ENCODE assay signal across 14 cellular contexts in the genomic region with DNA sequence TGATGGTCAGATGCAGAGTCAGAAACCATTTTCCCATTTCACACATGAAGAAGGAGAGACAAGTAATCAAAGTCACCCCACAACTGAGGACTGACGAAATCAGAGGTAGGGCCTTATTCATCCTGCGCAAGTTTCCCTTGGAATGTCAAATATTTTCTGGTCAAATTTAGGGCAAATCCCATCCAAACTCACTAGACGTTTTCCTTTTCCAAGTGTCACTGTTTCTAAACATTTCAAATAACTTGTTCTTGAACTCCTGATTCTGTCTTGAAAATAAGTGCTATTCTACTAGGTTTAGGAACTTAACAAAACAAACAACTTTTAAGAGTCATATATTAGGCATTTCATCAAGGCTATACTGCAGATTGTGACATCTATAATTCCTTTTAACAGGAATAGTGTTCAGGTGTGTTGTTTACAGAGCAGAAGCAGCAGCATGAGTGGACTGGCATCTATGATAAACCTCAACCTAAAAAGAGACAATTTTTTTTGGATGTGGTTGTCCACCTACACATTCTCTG. TPM values are rescaled to one million over a fixed set of nuclear protein-coding genes. Genes with fewer than 3 reads are reported as not detected.
A peak's percentile ranks its signal among the peaks of the same experiment; 100 is the strongest.
DNase-seq lines count a peak whose midpoint lies in the region; ATAC-seq and TF ChIP-seq lines count a peak whose summit lies in the region.
"Had no signal": no experiment of that assay in that cellular context is flagged by ENCODE, and none has a peak within 500 bp of the region (broad histone marks: within the 10 kb centered on the region; RNA-seq: fewer than 3 reads in every experiment).

No MANE protein-coding gene starts in this region.

- no peaks in the 10 kb centered on the region for H3K27me3 Mint-ChIP-seq in MCF 10A (ENCODE audit: insufficient read depth, unreplicated experiment)
- H3K27me3 Mint-ChIP-seq: dendritic cell treated with granulocyte-macrophage colony-stimulating factor and Interleukin-4, amounts not matched to agents 40 ng/mL and 50 ng/mL, for 4 days had no signal

- H3K27ac ChIP-seq in breast epithelium (no peak overlapping the region), subcutaneous abdominal adipose tissue (ENCODE audit: low read depth, low read length) (peak overlapping the region; percentile 71)
- H3K27ac ChIP-seq: HL-60, right atrium auricular region, tibial nerve had no signal

- H3K4me1 ChIP-seq in breast epithelium (no peaks in the 10 kb centered on the region), subcutaneous abdominal adipose tissue (ENCODE audit: control insufficient read depth in 5 of 5, insufficient read depth in 5 of 5, low read length in 5 of 5) (peaks cover 3 to 22% (median 10%) of the 10 kb centered on the region in 5 donors)

- peaks cover 22% of the 10 kb centered on the region for H3K4me1 Mint-ChIP-seq in MCF 10A (ENCODE audit: insufficient read depth, unreplicated experiment)

- peak overlapping the region in 1 of 5 donors; percentile 40 for H3K9ac ChIP-seq in subcutaneous abdominal adipose tissue (ENCODE audit: low read length in 5 of 5)

- H3K36me3 Mint-ChIP-seq in MCF 10A (ENCODE audit: insufficient read depth, unreplicated experiment), result peaks cover 5% of the 10 kb centered on the region

- H3K27ac Mint-ChIP-seq in MCF 10A (ENCODE audit: low read depth, unreplicated experiment), result peak overlapping the region; percentile 82
- H3K27ac Mint-ChIP-seq: dendritic cell treated with granulocyte-macrophage colony-stimulating factor and Interleukin-4, amounts not matched to agents 40 ng/mL and 50 ng/mL, for 4 days had no signal

- POLR2A ChIA-PET in MCF 10A (lab: Yijun Ruan, JAX), result interaction anchor here (1.1 to 1.5 kb wide), 3 partner anchors 10 to 66 kb away, joined by 3 to 4 read pairs (median 4); partner anchors contain the start of gene SUMF1

- no peak for TF ChIP-seq POLR2A in breast epithelium (IDR thresholded peaks at IDR 0.05)

- intact Hi-C loops in MCF 10A (cut with micrococcal nuclease), result loop anchor here (5.0 kb wide), 1 partner anchor 156 kb away; no protein-coding TSS in a partner anchor
- intact Hi-C loops in breast epithelium (cut with DNase I; ENCODE audit: low total_unique reads), result no loop called here

- no peaks in the 10 kb centered on the region for H3K9me3 Mint-ChIP-seq in MCF 10A (ENCODE audit: unreplicated experiment)

- H3K36me3 ChIP-seq in breast epithelium, result no peaks in the 10 kb centered on the region
- peaks cover 0 to under 1% (median 0%) of the 10 kb centered on the region in 5 donors for H3K36me3 ChIP-seq in subcutaneous abdominal adipose tissue (ENCODE audit: control insufficient read depth in 5 of 5, insufficient read depth in 5 of 5, low read length in 5 of 5)
- H3K36me3 ChIP-seq: right atrium auricular region had no signal

- H3K4me3 Mint-ChIP-seq in MCF 10A (ENCODE audit: unreplicated experiment), result no peak overlapping the region
- H3K4me3 Mint-ChIP-seq: dendritic cell treated with granulocyte-macrophage colony-stimulating factor and Interleukin-4, amounts not matched to agents 40 ng/mL and 50 ng/mL, for 4 days had no signal

- DNase-seq in MCF 10A (ENCODE audit: unreplicated experiment), result no peak
- DNase-seq in breast epithelium (ENCODE audit: low spot score in 2 of 2), result no peak
- DNase-seq in T1000 (lab: John Stamatoyannopoulos, UW), result peak; percentile 2
- DNase-seq in fibroblast of pulmonary artery (ENCODE audit: low read depth), result peak; percentile 30
- no peak for DNase-seq in islet precursor cell
- DNase-seq in GDM1 (lab: John Stamatoyannopoulos, UW), result no peak
- DNase-seq: activated effector memory CD4-positive, alpha-beta T cell treated with Interleukin-2 at 50 U/mL for 16 hours; NCI-H510A had no signal

- H3K9me3 ChIP-seq in breast epithelium (peaks cover 0 to 2% of the 10 kb centered on the region in 2 donors), subcutaneous abdominal adipose tissue (ENCODE audit: control insufficient read depth in 5 of 5, low read length in 5 of 5) (peaks cover 0 to 3% (median 0%) of the 10 kb centered on the region in 5 donors)
- H3K9me3 ChIP-seq: right atrium auricular region, tibial nerve had no signal

- H3K4me3 ChIP-seq in breast epithelium, result no peak overlapping the region
- no peak overlapping the region for H3K4me3 ChIP-seq in fibroblast of pulmonary artery (replicated peaks; ENCODE audit: low read depth, low read length)
- H3K4me3 ChIP-seq in subcutaneous abdominal adipose tissue (ENCODE audit: low read depth in 1 of 5, low read length in 5 of 5), result no peak overlapping the region
- H3K4me3 ChIP-seq: right atrium auricular region, tibial nerve had no signal

- ATAC-seq in GM18867 (IDR thresholded peaks at IDR 0.05; ENCODE audit: unreplicated experiment), result no peak

- CTCF ChIA-PET in MCF 10A (lab: Yijun Ruan, JAX), result interaction anchor here (0.9 kb wide), 1 partner anchor 75 kb away, joined by 3 read pairs; no protein-coding TSS in a partner anchor

- H3K27me3 ChIP-seq in breast epithelium (no peaks in the 10 kb centered on the region), subcutaneous abdominal adipose tissue (ENCODE audit: control insufficient read depth in 5 of 5, insufficient read depth in 4 of 5, low read length in 5 of 5) (no peaks in the 10 kb centered on the region)
- H3K27me3 ChIP-seq: right atrium auricular region, tibial nerve had no signal

- TF ChIP-seq CTCF in MCF 10A (IDR thresholded peaks at IDR 0.05; ENCODE audit: unreplicated experiment) (no peak), breast epithelium (IDR thresholded peaks at IDR 0.05) (no peak), fibroblast of pulmonary artery (IDR thresholded peaks at IDR 0.05; ENCODE audit: low read length, missing control alignments) (no peak)

- BruUV-seq in MCF 10A (replicated peaks; lab: Mats Ljungman, UMichigan), result no TSS peak

RNA-seq across cellular contexts. Expression of gene SUMF1, which starts 40.7 kb away (rescaled TPM):
- total RNA-seq in MCF 10A (2022) (11.8 and 18.9 TPM in 2 replicates), breast epithelium (10 to 100 TPM; 84.2 to 87.1 (median 84.9) TPM)

Comparison
In these comparisons a context has a peak if more than half of its experiments do, and no peak if none do; other contexts are left out.
1. DNase-seq: peak in T1000 (single experiment) and fibroblast of pulmonary artery (single experiment); none in MCF 10A (single experiment), breast epithelium (0 of 2), islet precursor cell (single experiment) and GDM1 (single experiment).